Comparison of ENCODE assay signal across 8 cellular contexts in the genomic region with DNA sequence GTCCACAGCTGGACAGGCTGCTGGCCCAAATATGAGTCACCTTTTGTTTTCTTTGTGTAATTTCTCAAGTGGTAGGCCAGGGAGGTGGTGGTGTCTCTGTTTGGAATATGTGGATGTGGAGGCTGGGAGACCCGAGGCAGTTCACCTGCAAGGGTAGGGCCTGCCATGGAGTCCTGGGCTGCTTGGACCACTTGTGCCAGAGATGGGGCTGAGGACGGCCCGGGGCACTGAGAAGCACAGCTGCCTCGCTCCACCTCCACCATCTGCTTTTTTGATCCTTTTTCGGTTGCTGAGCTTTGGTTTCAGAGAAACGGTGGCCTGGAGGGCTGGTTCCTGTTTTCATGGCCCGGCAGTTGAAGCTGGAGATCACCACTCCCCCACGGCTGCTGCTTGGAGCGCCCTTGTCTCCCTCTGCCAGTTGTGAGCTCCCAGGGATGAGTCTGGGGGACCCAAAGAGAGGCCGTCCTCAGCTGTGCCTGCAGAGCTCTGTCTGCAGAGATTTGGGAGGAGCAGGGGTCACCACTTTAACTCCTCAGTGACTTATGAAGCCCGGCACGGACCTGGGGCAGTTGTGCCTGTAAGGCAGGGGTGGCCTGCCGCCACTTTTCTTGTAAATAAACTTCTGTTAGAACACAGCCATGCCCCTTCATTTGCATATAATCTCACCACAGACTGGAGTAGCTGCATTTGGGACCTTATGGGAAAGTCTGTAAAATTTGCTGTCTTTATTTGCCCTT. TPM values are rescaled to one million over a fixed set of nuclear protein-coding genes. Genes with fewer than 3 reads are reported as not detected.
DNase-seq lines count a peak whose midpoint lies in the region; ATAC-seq and TF ChIP-seq lines count a peak whose summit lies in the region.

No MANE protein-coding gene starts in this region.

- no peaks in the 10 kb centered on the region for H3K9me3 ChIP-seq in CD4-positive, alpha-beta T cell (ENCODE audit: control insufficient read depth, low read length)
- H3K9me3 ChIP-seq in upper lobe of left lung: no peaks in the 10 kb centered on the region

- peaks cover 56 to 71% (median 68%) of the 10 kb centered on the region in 4 donors for H3K4me1 ChIP-seq in upper lobe of left lung

- H3K4me1 Mint-ChIP-seq in CD4-positive, alpha-beta T cell (ENCODE audit: low read depth): peaks cover 61% of the 10 kb centered on the region

- H3K9me3 Mint-ChIP-seq in CD4-positive, alpha-beta T cell: no peaks in the 10 kb centered on the region

- H3K27ac ChIP-seq in CD4-positive, alpha-beta T cell (ENCODE audit: low read depth, low read length): no peak overlapping the region
- peak overlapping the region; percentile 75 to 88 (median 83) for H3K27ac ChIP-seq in upper lobe of left lung

- no peak for DNase-seq in CD4-positive, alpha-beta T cell
- peak; percentile 53 for DNase-seq in SKM-1 (lab: John Stamatoyannopoulos, UW; ENCODE audit: unreplicated experiment)
- DNase-seq in germinal center (ENCODE audit: low spot score): peak; percentile 84
- peak in 1 of 2 donors; percentile 58 for DNase-seq in upper lobe of left lung
- DNase-seq in HPDE6-E6E7 (ENCODE audit: extremely low spot score): no peak
- no peak for DNase-seq in activated CD4-positive, alpha-beta T cell treated with anti-CD3 and anti-CD28 coated beads, Interleukin-2, amount 50 U/mL, for 48 hours

- peak overlapping the region; percentile 64 for H3K27ac Mint-ChIP-seq in CD4-positive, alpha-beta T cell

- POLR2A ChIA-PET in CD4-positive, alpha-beta T cell (lab: Charles Lee): no interaction called here

- TF ChIP-seq POLR2A in GM19099 (IDR thresholded peaks at IDR 0.05; ENCODE audit: extremely low read depth, insufficient read length, low read depth) (peak; percentile 62), upper lobe of left lung (IDR thresholded peaks at IDR 0.05) (no peak)

- 42 to 52% methylated on average over 10 to 13 of the region's 13 CpGs for WGBS in upper lobe of left lung, 2 donors

- H3K36me3 Mint-ChIP-seq in CD4-positive, alpha-beta T cell (ENCODE audit: low read depth): peaks cover 48% of the 10 kb centered on the region

- no peaks in the 10 kb centered on the region for H3K27me3 ChIP-seq in CD4-positive, alpha-beta T cell (ENCODE audit: control insufficient read depth, insufficient read depth, low read length)
- no peaks in the 10 kb centered on the region for H3K27me3 ChIP-seq in upper lobe of left lung

- TF ChIP-seq EP300 in upper lobe of left lung (IDR thresholded peaks at IDR 0.05): no peak

- ATAC-seq in CD4-positive, alpha-beta T cell (ENCODE audit: poor library complexity): no peak
- ATAC-seq in HG03135 (IDR thresholded peaks at IDR 0.05; ENCODE audit: unreplicated experiment): peak; percentile 46
- peak in 1 of 2 donors; percentile 1 for ATAC-seq in upper lobe of left lung (ENCODE audit: low FRiP score in 2 of 2)

- intact Hi-C loops in CD4-positive, alpha-beta T cell (cut with DNase I, micrococcal nuclease): no loop called here

- H3K36me3 ChIP-seq in upper lobe of left lung: peaks cover 0 to 26% (median 10%) of the 10 kb centered on the region in 4 donors

- H3K4me3 ChIP-seq in upper lobe of left lung: no peak overlapping the region

- H3K4me3 Mint-ChIP-seq in CD4-positive, alpha-beta T cell: no peak overlapping the region

- CTCF ChIA-PET in CD4-positive, alpha-beta T cell (lab: Charles Lee): interaction anchor here (0.6 to 1.9 kb wide), 2 partner anchors 337 to 340 kb away, joined by 3 to 6 read pairs; no protein-coding TSS in a partner anchor

- H3K27me3 Mint-ChIP-seq in CD4-positive, alpha-beta T cell: no peaks in the 10 kb centered on the region

- TF ChIP-seq CTCF in CD4-positive, alpha-beta T cell (IDR thresholded peaks at IDR 0.05): no peak
- TF ChIP-seq CTCF in upper lobe of left lung (IDR thresholded peaks at IDR 0.05): no peak

RNA-seq across cellular contexts. Expression of gene TTC7A, which starts 42.2 kb away (rescaled TPM):
- total RNA-seq in CD4-positive, alpha-beta T cell: 10 to 100 TPM; 40.3 to 40.6 TPM
- total RNA-seq in upper lobe of left lung: 100 to 1,000 TPM in 2 of 6 donors, 10 to 100 TPM in 4; 64.0 to 119 (median 80.0) TPM

Comparison
In these comparisons a context has a peak if more than half of its experiments do, and no peak if none do; other contexts are left out.
1. DNase-seq: peak in SKM-1 (single experiment) and germinal center (single experiment); none in CD4-positive, alpha-beta T cell (0 of 10), HPDE6-E6E7 (single experiment) and activated CD4-positive, alpha-beta T cell treated with anti-CD3 and anti-CD28 coated beads, Interleukin-2, amount 50 U/mL, for 48 hours (0 of 2).